2 cellular contexts compared by ENCODE assay signal in the genomic region with DNA sequence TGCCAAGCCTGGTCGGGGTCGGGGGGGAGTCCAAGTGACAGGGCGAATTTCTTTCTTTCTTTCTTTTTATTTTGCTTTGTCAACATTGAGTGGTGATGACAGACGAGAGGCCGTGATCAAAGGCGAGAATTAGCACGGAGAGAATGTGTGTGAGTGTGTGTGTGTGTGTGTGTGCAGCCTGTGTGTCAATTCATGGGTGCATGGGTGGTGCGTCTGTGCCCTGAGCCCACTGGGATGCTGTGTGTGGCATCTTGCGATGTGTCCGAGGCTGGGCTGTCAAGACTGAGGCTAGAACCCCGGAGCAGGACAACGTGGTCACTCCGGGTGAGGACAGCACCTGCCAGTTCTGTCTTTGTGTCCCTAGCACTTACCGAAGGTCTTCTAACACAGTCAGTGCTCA.
TF ChIP-seq lines count a peak whose summit lies in the region.

No MANE protein-coding gene starts in this region.

TF ChIP-seq in HCT116, 20 proteins besides CTCF, POLR2A, EP300 and RAD21:
- TF ChIP-seq SIN3A (IDR thresholded peaks at IDR 0.05; ENCODE audit: low read depth) (no peak), POLR2AphosphoS5 (IDR thresholded peaks at IDR 0.05; ENCODE audit: low read depth, low read length) (no peak), TCF7L2 (IDR thresholded peaks at IDR 0.05; ENCODE audit: borderline replicate concordance, extremely low read depth, insufficient read depth, insufficient read length) (peak; percentile 41), ELF1 (IDR thresholded peaks at IDR 0.05; ENCODE audit: borderline replicate concordance, low read depth) (no peak), MAX (IDR thresholded peaks at IDR 0.05) (no peak), ZBTB33 (IDR thresholded peaks at IDR 0.05; ENCODE audit: extremely low read depth, insufficient replicate concordance, low read length) (no peak), EZH2phosphoT487 (IDR thresholded peaks at IDR 0.05; ENCODE audit: borderline replicate concordance) (no peak), EZH2 (IDR thresholded peaks at IDR 0.05) (no peak)
- TF ChIP-seq, protein P1, sequence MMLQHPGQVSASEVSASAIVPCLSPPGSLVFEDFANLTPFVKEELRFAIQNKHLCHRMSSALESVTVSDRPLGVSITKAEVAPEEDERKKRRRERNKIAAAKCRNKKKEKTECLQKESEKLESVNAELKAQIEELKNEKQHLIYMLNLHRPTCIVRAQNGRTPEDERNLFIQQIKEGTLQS (IDR thresholded peaks at IDR 0.05): no peak

TF ChIP-seq in K562, 482 proteins besides CTCF, POLR2A, EP300 and RAD21:
- TF ChIP-seq, protein P2, sequence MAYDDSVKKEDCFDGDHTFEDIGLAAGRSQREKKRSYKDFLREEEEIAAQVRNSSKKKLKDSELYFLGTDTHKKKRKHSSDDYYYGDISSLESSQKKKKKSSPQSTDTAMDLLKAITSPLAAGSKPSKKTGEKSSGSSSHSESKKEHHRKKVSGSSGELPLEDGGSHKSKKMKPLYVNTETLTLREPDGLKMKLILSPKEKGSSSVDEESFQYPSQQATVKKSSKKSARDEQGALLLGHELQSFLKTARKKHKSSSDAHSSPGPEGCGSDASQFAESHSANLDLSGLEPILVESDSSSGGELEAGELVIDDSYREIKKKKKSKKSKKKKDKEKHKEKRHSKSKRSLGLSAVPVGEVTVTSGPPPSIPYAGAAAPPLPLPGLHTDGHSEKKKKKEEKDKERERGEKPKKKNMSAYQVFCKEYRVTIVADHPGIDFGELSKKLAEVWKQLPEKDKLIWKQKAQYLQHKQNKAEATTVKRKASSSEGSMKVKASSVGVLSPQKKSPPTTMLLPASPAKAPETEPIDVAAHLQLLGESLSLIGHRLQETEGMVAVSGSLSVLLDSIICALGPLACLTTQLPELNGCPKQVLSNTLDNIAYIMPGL (CRISPR knock-in tag; IDR thresholded peaks at IDR 0.05): peak; percentile 39; the same call in 1 of the 2 replicates
- TF ChIP-seq ZBTB11 (CRISPR knock-in tag; IDR thresholded peaks at IDR 0.05) (no peak), MCM5 (IDR thresholded peaks at IDR 0.05; ENCODE audit: low read depth) (no peak)
